1 cellular context compared by ENCODE assay signal in genomic region chr4:125573368-125573767, GRCh38.
TF ChIP-seq lines count a peak whose summit lies in the region.

No MANE protein-coding gene starts in this region.

TF ChIP-seq in H1, 55 proteins besides CTCF, POLR2A, EP300 and RAD21 (continued from another document):
- TF ChIP-seq ATF2 (IDR thresholded peaks at IDR 0.05; ENCODE audit: low read length) (no peak), ASH2L (IDR thresholded peaks at IDR 0.05; ENCODE audit: low read length) (no peak), CEBPB (IDR thresholded peaks at IDR 0.05; ENCODE audit: low read depth, low read length) (no peak), BACH1 (IDR thresholded peaks at IDR 0.05; ENCODE audit: low read length) (no peak), MAX (IDR thresholded peaks at IDR 0.05) (no peak), JUND (IDR thresholded peaks at IDR 0.05; ENCODE audit: low read length) (no peak), BRCA1 (IDR thresholded peaks at IDR 0.05; ENCODE audit: low read depth, low read length) (no peak), NANOG (IDR thresholded peaks at IDR 0.05; ENCODE audit: insufficient read depth, low read depth, low read length, poor library complexity, severe bottlenecking) (no peak), CTBP2 (IDR thresholded peaks at IDR 0.05; ENCODE audit: borderline replicate concordance, insufficient read depth, insufficient read length, low read length) (no peak), MAFK (IDR thresholded peaks at IDR 0.05; ENCODE audit: low read depth, low read length) (no peak), EZH2 (IDR thresholded peaks at IDR 0.05; ENCODE audit: low read depth, low read length, severe bottlenecking) (no peak), CHD2 (IDR thresholded peaks at IDR 0.05; ENCODE audit: low read length) (no peak), KDM4A (IDR thresholded peaks at IDR 0.05; ENCODE audit: low read depth, low read length, severe bottlenecking) (no peak), SP2 (IDR thresholded peaks at IDR 0.05; ENCODE audit: low read length) (no peak), HDAC6 (IDR thresholded peaks at IDR 0.05; ENCODE audit: low read depth, low read length) (no peak), E2F6 (IDR thresholded peaks at IDR 0.05) (no peak), RFX5 (IDR thresholded peaks at IDR 0.05; ENCODE audit: borderline replicate concordance, low read depth, low read length) (no peak), POLR2AphosphoS5 (IDR thresholded peaks at IDR 0.05; ENCODE audit: low read depth, low read length) (no peak)
